Comparison of ENCODE assay signal across 16 cellular contexts in genomic region chr5:74954919-74955318, GRCh38.
DNase-seq lines count a peak whose midpoint lies in the region; ATAC-seq and TF ChIP-seq lines count a peak whose summit lies in the region.
"Had no signal": no experiment of that assay in that cellular context is flagged by ENCODE, and none has a peak within 500 bp of the region (broad histone marks: within the 10 kb centered on the region; RNA-seq: fewer than 3 reads in every experiment).

No MANE protein-coding gene starts in this region.

- no peak overlapping the region for H2AFZ ChIP-seq in mammary epithelial cell (ENCODE audit: low read depth, low read length)

- TSS peak; percentile 67 for BruUV-seq in mammary epithelial cell (replicated peaks; lab: Mats Ljungman, UMichigan)

- H3K79me2 ChIP-seq in mammary epithelial cell (ENCODE audit: insufficient read depth, low read length) = no peaks in the 10 kb centered on the region

- no peak for TF ChIP-seq CTCF in mammary epithelial cell (conservative IDR thresholded peaks at IDR 0.05 in 1 of 2, IDR thresholded peaks at IDR 0.05 in 1 of 2; ENCODE audit: extremely low read depth in 1 of 2, insufficient read depth in 1 of 2, low read depth in 1 of 2, low read length in 2 of 2)
- no peak for TF ChIP-seq CTCF in breast epithelium (IDR thresholded peaks at IDR 0.05)
- TF ChIP-seq CTCF in cardiac fibroblast (IDR thresholded peaks at IDR 0.05; ENCODE audit: low read depth, low read length) = no peak
- no peak for TF ChIP-seq CTCF in gastroesophageal sphincter (IDR thresholded peaks at IDR 0.05)

- TF ChIP-seq POLR2A in breast epithelium (IDR thresholded peaks at IDR 0.05) (no peak), gastroesophageal sphincter (IDR thresholded peaks at IDR 0.05) (no peak)

- in situ Hi-C loops in mammary epithelial cell (cut with MboI; ENCODE audit: low sequenced_read_pairs in 2 of 2) = no loop called here

- TF ChIP-seq EP300 in gastroesophageal sphincter (IDR thresholded peaks at IDR 0.05) = no peak

- intact Hi-C loops in mammary epithelial cell (cut with micrococcal nuclease) = loop anchor here (5.0 kb wide), 1 partner anchor 92 kb away; no protein-coding TSS in a partner anchor
- intact Hi-C loops in breast epithelium (cut with DNase I; ENCODE audit: low total_unique reads) = no loop called here

- H3K9ac ChIP-seq in mammary epithelial cell (ENCODE audit: insufficient read depth, low read length) = no peak overlapping the region
- H3K9ac ChIP-seq: KMS-11 had no signal

- H3K27me3 ChIP-seq in mammary epithelial cell (ENCODE audit: insufficient read depth, low read length) (no peaks in the 10 kb centered on the region), breast epithelium (no peaks in the 10 kb centered on the region), gastroesophageal sphincter (no peaks in the 10 kb centered on the region)
- H3K27me3 ChIP-seq: gastrocnemius medialis, ovary had no signal

- ATAC-seq in GM21529 (IDR thresholded peaks at IDR 0.05; ENCODE audit: unreplicated experiment) = no peak
- ATAC-seq in gastroesophageal sphincter = no peak
- ATAC-seq: CD8-positive, alpha-beta T cell; gastrocnemius medialis had no signal

- CTCF ChIA-PET in mammary epithelial cell (lab: Charles Lee; ENCODE audit: low non-redundant PET) = no interaction called here

- H3K9me3 ChIP-seq in mammary epithelial cell (replicated peaks; ENCODE audit: insufficient read depth, low read length) (no peaks in the 10 kb centered on the region), breast epithelium (no peaks in the 10 kb centered on the region), gastroesophageal sphincter (no peaks in the 10 kb centered on the region)
- H3K9me3 ChIP-seq: gastrocnemius medialis, ovary had no signal

- dilution Hi-C loops in mammary epithelial cell (cut with HindIII; ENCODE audit: low sequenced_read_pairs) = no loop called here

- no peak overlapping the region for H3K27ac ChIP-seq in mammary epithelial cell (ENCODE audit: insufficient read depth, low read depth, low read length)
- H3K27ac ChIP-seq in breast epithelium = no peak overlapping the region
- H3K27ac ChIP-seq in gastroesophageal sphincter = no peak overlapping the region
- H3K27ac ChIP-seq: 22Rv1, gastrocnemius medialis, KMS-11, ovary had no signal

- DNase-seq in mammary epithelial cell (peak; percentile 44), breast epithelium (ENCODE audit: low spot score in 2 of 2) (no peak), cardiac fibroblast (ENCODE audit: low read depth in 2 of 2) (peak; percentile 41 to 57), kidney glomerular epithelial cell (lab: John Stamatoyannopoulos, UW) (peak; percentile 56), NCI-H510A (lab: John Stamatoyannopoulos, UW) (no peak), NCI-H1694 treated with DMSO at 0.1 percent for 48 hours (lab: John Stamatoyannopoulos, UW) (no peak)
- DNase-seq: amniotic stem cell; CD8-positive, alpha-beta T cell; gastrocnemius medialis; NCI-H1436; NCI-H524 treated with DMSO at 0.1 percent for 48 hours; ovary had no signal

- no peaks in the 10 kb centered on the region for H3K36me3 ChIP-seq in mammary epithelial cell (ENCODE audit: insufficient read depth, low read length)
- no peaks in the 10 kb centered on the region for H3K36me3 ChIP-seq in breast epithelium
- H3K36me3 ChIP-seq in gastroesophageal sphincter = no peaks in the 10 kb centered on the region
- H3K36me3 ChIP-seq: gastrocnemius medialis, ovary had no signal

- H3K4me3 ChIP-seq in mammary epithelial cell (replicated peaks in 1 of 3; ENCODE audit: insufficient read depth in 1 of 3, low read depth in 2 of 3, low read length in 3 of 3) = no peak overlapping the region
- no peak overlapping the region for H3K4me3 ChIP-seq in breast epithelium
- H3K4me3 ChIP-seq in cardiac fibroblast (replicated peaks in 1 of 2; ENCODE audit: low read depth in 2 of 2, low read length in 2 of 2) = no peak overlapping the region
- no peak overlapping the region for H3K4me3 ChIP-seq in gastroesophageal sphincter
- H3K4me3 ChIP-seq: gastrocnemius medialis, ovary had no signal

- 14% methylated on average over 3 of the region's 3 CpGs for WGBS in mammary epithelial cell (ENCODE audit: low coverage, missing lambda C conversion rate)
- 39 to 54% methylated on average over 3 of the region's 3 CpGs for WGBS in gastroesophageal sphincter (ENCODE audit: low coverage in 1 of 2), 2 donors

- H3K4me1 ChIP-seq in mammary epithelial cell (ENCODE audit: insufficient read depth, low read length) (peaks cover 45% of the 10 kb centered on the region), breast epithelium (no peaks in the 10 kb centered on the region), gastroesophageal sphincter (no peaks in the 10 kb centered on the region)
- H3K4me1 ChIP-seq: gastrocnemius medialis had no signal

- H4K20me1 ChIP-seq in mammary epithelial cell (ENCODE audit: insufficient read depth, low read length) = no peaks in the 10 kb centered on the region

- H3K4me2 ChIP-seq in mammary epithelial cell (ENCODE audit: insufficient read depth, low read depth, low read length) = peak overlapping the region; percentile 51
- H3K4me2 ChIP-seq: KMS-11 had no signal

Comparison
In these comparisons a context has a peak if more than half of its experiments do, and no peak if none do; other contexts are left out.
1. DNase-seq: peak in mammary epithelial cell (single experiment), cardiac fibroblast (2 of 2) and kidney glomerular epithelial cell (single experiment); none in breast epithelium (0 of 2), NCI-H510A (single experiment) and NCI-H1694 treated with DMSO at 0.1 percent for 48 hours (single experiment).